ENCODE assay signal across 8 cellular contexts in genomic region chr2:23386422-23387220, GRCh38. TPM values are rescaled to one million over a fixed set of nuclear protein-coding genes. Genes with fewer than 3 reads are reported as not detected.
A peak's percentile ranks its signal among the peaks of the same experiment; 100 is the strongest.
DNase-seq lines count a peak whose midpoint lies in the region; ATAC-seq and TF ChIP-seq lines count a peak whose summit lies in the region.

No MANE protein-coding gene starts in this region.

- no peak for TF ChIP-seq POLR2A in vagina (IDR thresholded peaks at IDR 0.05)

- intact Hi-C loops in vagina (cut with DNase I): loop anchor here (5.0 kb wide), 1 partner anchor 231 kb away; no protein-coding TSS in a partner anchor

- peak overlapping the region; percentile 59 for H3K4me3 ChIP-seq in AG09309 (ENCODE audit: control insufficient read depth, low read depth, low read length)
- H3K4me3 ChIP-seq in muscle layer of colon (ENCODE audit: low read depth in 1 of 2, low read length in 2 of 2): peak overlapping the region; percentile 82 to 89
- H3K4me3 ChIP-seq in vagina: peak overlapping the region; percentile 77 to 94

- TF ChIP-seq CTCF in AG09309 (IDR thresholded peaks at IDR 0.05; ENCODE audit: control insufficient read depth, insufficient read depth, low read depth, low read length, missing control alignments) (no peak), endothelial cell (IDR thresholded peaks at IDR 0.05; ENCODE audit: unreplicated experiment) (no peak), vagina (IDR thresholded peaks at IDR 0.05) (no peak)

- H3K4me1 ChIP-seq in muscle layer of colon (ENCODE audit: insufficient read depth, low read length) (peaks cover 14% of the 10 kb centered on the region), vagina (peaks cover 15% of the 10 kb centered on the region)

- DNase-seq in AG09309 (ENCODE audit: low read depth) (no peak), T-helper 17 cell (no peak), endothelial cell (ENCODE audit: low spot score) (peak; percentile 31), vagina (ENCODE audit: extremely low spot score in 2 of 2) (peak; percentile 82 to 83), mesenteric fat pad (ENCODE audit: low spot score) (no peak)
- DNase-seq in activated CD4-positive, CD25-positive, alpha-beta regulatory T cell (lab: John Stamatoyannopoulos, UW): no peak

- H3K36me3 Mint-ChIP-seq in T-helper 17 cell (ENCODE audit: low read depth) (peaks cover 5% of the 10 kb centered on the region), endothelial cell (ENCODE audit: low read depth, unreplicated experiment) (peaks cover 4% of the 10 kb centered on the region)

- peak overlapping the region; percentile 93 for H3K4me3 Mint-ChIP-seq in T-helper 17 cell
- peak overlapping the region; percentile 99 for H3K4me3 Mint-ChIP-seq in endothelial cell (ENCODE audit: unreplicated experiment)

- H3K27ac Mint-ChIP-seq in T-helper 17 cell (no peak overlapping the region), endothelial cell (ENCODE audit: unreplicated experiment) (no peak overlapping the region)

- no peaks in the 10 kb centered on the region for H3K9me3 ChIP-seq in T-helper 17 cell (ENCODE audit: control insufficient read depth, low read length, poor library complexity, severe bottlenecking)
- H3K9me3 ChIP-seq in muscle layer of colon (ENCODE audit: low read length): no peaks in the 10 kb centered on the region
- no peaks in the 10 kb centered on the region for H3K9me3 ChIP-seq in vagina

- ATAC-seq in GM21529 (IDR thresholded peaks at IDR 0.05; ENCODE audit: unreplicated experiment): peak; percentile 22
- no peak for ATAC-seq in T-helper 17 cell

- H3K4me1 Mint-ChIP-seq in T-helper 17 cell: peaks cover 13% of the 10 kb centered on the region
- H3K4me1 Mint-ChIP-seq in endothelial cell (ENCODE audit: unreplicated experiment): peaks cover 27% of the 10 kb centered on the region

- H3K27me3 ChIP-seq in muscle layer of colon (ENCODE audit: control insufficient read depth in 1 of 2, insufficient read depth in 2 of 2, low read length in 2 of 2): peaks cover 0 to 11% of the 10 kb centered on the region in 2 donors
- no peaks in the 10 kb centered on the region for H3K27me3 ChIP-seq in vagina

- H3K9ac ChIP-seq in muscle layer of colon (ENCODE audit: low read length): peak overlapping the region; percentile 64

- H3K27me3 Mint-ChIP-seq in T-helper 17 cell (peaks cover 62% of the 10 kb centered on the region), endothelial cell (ENCODE audit: unreplicated experiment) (peaks cover 15% of the 10 kb centered on the region)

- no peaks in the 10 kb centered on the region for H3K9me3 Mint-ChIP-seq in endothelial cell (ENCODE audit: unreplicated experiment)

- H3K36me3 ChIP-seq in muscle layer of colon (ENCODE audit: insufficient read depth, low read length) (no peaks in the 10 kb centered on the region), vagina (no peaks in the 10 kb centered on the region)

- H3K27ac ChIP-seq in muscle layer of colon (ENCODE audit: low read depth, low read length) (peak overlapping the region; percentile 85), vagina (peak overlapping the region; percentile 70)

RNA-seq across cellular contexts. Expression of gene KLHL29, which starts 1.6 kb away (rescaled TPM):
- total RNA-seq in T-helper 17 cell (1 to 10 TPM in 1 of 2 donors, under 1 TPM in 1; 0.42 to 1.1 TPM), endothelial cell (ENCODE audit: unreplicated experiment) (17.5 TPM), vagina (19.4 TPM), mesenteric fat pad (23.6 TPM)

Comparison
In these comparisons a context has a peak if more than half of its experiments do, and no peak if none do; other contexts are left out.
1. DNase-seq: peak in endothelial cell (single experiment) and vagina (2 of 2); none in AG09309 (single experiment), T-helper 17 cell (0 of 3), mesenteric fat pad (single experiment) and activated CD4-positive, CD25-positive, alpha-beta regulatory T cell (0 of 4).
2. Peak in every context shown above with its lines, with median percentiles within 50 percentile points of each other: H3K4me3 ChIP-seq.